ENCODE assay signal across 16 cellular contexts in genomic region chr7:98234429-98235147, GRCh38. TPM values are rescaled to one million over a fixed set of nuclear protein-coding genes. Genes with fewer than 3 reads are reported as not detected.
A peak's percentile ranks its signal among the peaks of the same experiment; 100 is the strongest.
DNase-seq lines count a peak whose midpoint lies in the region; ATAC-seq and TF ChIP-seq lines count a peak whose summit lies in the region.
"Had no signal": no experiment of that assay in that cellular context is flagged by ENCODE, and none has a peak within 500 bp of the region (broad histone marks: within the 10 kb centered on the region; RNA-seq: fewer than 3 reads in every experiment).

No MANE protein-coding gene starts in this region.

- no peak for ATAC-seq in SK-N-SH treated with all-trans-retinoic acid at 6 μM for 48 hours

- in situ Hi-C loops in brain microvascular endothelial cell (cut with HindIII; ENCODE audit: low pct_ligation_motif_present, low sequenced_read_pairs) = no loop called here

- peak; percentile 37 for TF ChIP-seq CTCF in SK-N-SH (IDR thresholded peaks at IDR 0.05)
- peak; percentile 19 for TF ChIP-seq CTCF in brain microvascular endothelial cell (IDR thresholded peaks at IDR 0.05; ENCODE audit: low read depth, low read length, missing control alignments)
- peak; percentile 14 for TF ChIP-seq CTCF in smooth muscle cell (IDR thresholded peaks at IDR 0.05; ENCODE audit: borderline replicate concordance, insufficient read depth, poor library complexity, severe bottlenecking)
- TF ChIP-seq CTCF in coronary artery (IDR thresholded peaks at IDR 0.05) = no peak

- H3K27me3 ChIP-seq in SK-N-SH (ENCODE audit: insufficient read depth) (no peaks in the 10 kb centered on the region), brain microvascular endothelial cell (replicated peaks) (no peaks in the 10 kb centered on the region), smooth muscle cell (ENCODE audit: low read depth) (no peaks in the 10 kb centered on the region)

- H3K79me2 ChIP-seq in SK-N-SH (ENCODE audit: insufficient read depth) (no peaks in the 10 kb centered on the region), smooth muscle cell (ENCODE audit: low read depth) (no peaks in the 10 kb centered on the region)

- H3F3A ChIP-seq in SK-N-SH (replicated peaks; ENCODE audit: insufficient read depth) = no peaks in the 10 kb centered on the region
- H3F3A ChIP-seq in smooth muscle cell (ENCODE audit: low read depth) = no peaks in the 10 kb centered on the region

- CTCF ChIA-PET in SK-N-SH (lab: Yijun Ruan, JAX) = interaction anchor here (0.8 to 1.7 kb wide), 3 partner anchors 66 to 213 kb away, joined by 3 to 4 read pairs (median 3); no protein-coding TSS in a partner anchor

- no peak overlapping the region for H3K4me2 ChIP-seq in SK-N-SH
- H3K4me2 ChIP-seq in smooth muscle cell = no peak overlapping the region

- POLR2A ChIA-PET in SK-N-SH (lab: Yijun Ruan, JAX) = interaction anchor here (1.3 kb wide), 1 partner anchor 46 kb away, joined by 5 read pairs; no protein-coding TSS in a partner anchor

- H3K9ac ChIP-seq in SK-N-SH (no peak overlapping the region), smooth muscle cell (ENCODE audit: low read depth) (no peak overlapping the region)

- H4K20me1 ChIP-seq in SK-N-SH (ENCODE audit: insufficient read depth) (no peaks in the 10 kb centered on the region), smooth muscle cell (ENCODE audit: low read depth) (no peaks in the 10 kb centered on the region)

- H2AFZ ChIP-seq in SK-N-SH (ENCODE audit: low read depth) = no peak overlapping the region
- H2AFZ ChIP-seq in smooth muscle cell (ENCODE audit: low read depth) = no peak overlapping the region

- no peaks in the 10 kb centered on the region for H3K9me2 ChIP-seq in SK-N-SH

- 93% methylated on average over 10 of the region's 10 CpGs for WGBS in SK-N-SH (ENCODE audit: low lambda C conversion rate)
- 98% methylated on average over 10 of the region's 10 CpGs for WGBS in smooth muscle cell (ENCODE audit: low lambda C conversion rate)

- peaks cover 0 to 2% of the 10 kb centered on the region in 2 experiments; a peak in 1 of 4 replicates for H3K4me1 ChIP-seq in SK-N-SH (ENCODE audit: control insufficient read depth in 1 of 2, insufficient read depth in 2 of 2, low read depth in 1 of 2, low read length in 1 of 2)
- H3K4me1 ChIP-seq in smooth muscle cell (ENCODE audit: low read depth) = no peaks in the 10 kb centered on the region

- TF ChIP-seq EP300 in SK-N-SH (IDR thresholded peaks at IDR 0.05; ENCODE audit: borderline replicate concordance in 1 of 2, low read depth in 1 of 2, low read length in 1 of 2) = no peak

- H3K9me3 ChIP-seq in SK-N-SH (no peaks in the 10 kb centered on the region), smooth muscle cell (replicated peaks; ENCODE audit: low read depth) (no peaks in the 10 kb centered on the region)

- H3K27ac ChIP-seq in SK-N-SH (ENCODE audit: low read depth in 2 of 2, low read length in 1 of 2) (no peak overlapping the region), brain microvascular endothelial cell (no peak overlapping the region), smooth muscle cell (ENCODE audit: low read depth) (no peak overlapping the region), coronary artery (no peak overlapping the region)
- H3K27ac ChIP-seq: 22Rv1 had no signal

- H3K4me3 ChIP-seq in SK-N-SH (ENCODE audit: low read depth in 2 of 2, low read length in 1 of 2) = no peak overlapping the region
- H3K4me3 ChIP-seq in brain microvascular endothelial cell (ENCODE audit: low read depth, low read length) = no peak overlapping the region
- H3K4me3 ChIP-seq in smooth muscle cell = no peak overlapping the region
- no peak overlapping the region for H3K4me3 ChIP-seq in coronary artery

- DNase-seq in SK-N-SH (no peak), brain microvascular endothelial cell (peak; percentile 23), fibroblast of peridontal ligament (ENCODE audit: extremely low read depth) (peak; percentile 27), smooth muscle cell (lab: John Stamatoyannopoulos, UW; ENCODE audit: unreplicated experiment) (no peak), SHP77 treated with DMSO at 0.1 percent for 48 hours (lab: John Stamatoyannopoulos, UW) (no peak), coronary artery (ENCODE audit: low spot score) (no peak)
- no peak for DNase-seq in activated CD8-positive, alpha-beta memory T cell treated with anti-CD3 and anti-CD28 coated beads, Interleukin-2, amount 50 U/mL, for 48 hours
- DNase-seq: C1 segment of cervical spinal cord, EL, H7, Kasumi-1, NCI-H1417 treated with DMSO at 0.1 percent for 48 hours, NCI-H2029, NCI-H524 had no signal

- H3K36me3 ChIP-seq in SK-N-SH (replicated peaks in 1 of 2; ENCODE audit: control insufficient read depth in 1 of 2, insufficient read depth in 2 of 2, low read length in 1 of 2) (peaks cover 0 to 8% of the 10 kb centered on the region in 2 experiments), brain microvascular endothelial cell (replicated peaks) (peaks cover 9% of the 10 kb centered on the region), smooth muscle cell (ENCODE audit: low read depth) (no peaks in the 10 kb centered on the region)

- no peak for TF ChIP-seq RAD21 in SK-N-SH (IDR thresholded peaks at IDR 0.05; ENCODE audit: low read length)

TF ChIP-seq in SK-N-SH, 30 proteins besides CTCF, POLR2A, EP300 and RAD21:
- no peak for TF ChIP-seq TCF12 (IDR thresholded peaks at IDR 0.05)
- TF ChIP-seq GATA2 (CRISPR knock-in tag; IDR thresholded peaks at IDR 0.05) = no peak
- no peak for TF ChIP-seq MAX (IDR thresholded peaks at IDR 0.05; ENCODE audit: low read depth)
- no peak for TF ChIP-seq FOXM1 (IDR thresholded peaks at IDR 0.05; ENCODE audit: low read depth)
- TF ChIP-seq SMC3 (IDR thresholded peaks at IDR 0.05; ENCODE audit: low read depth, low read length) = no peak

TF ChIP-seq in SK-N-SH treated with all-trans-retinoic acid at 6 μM for 48 hours, 23 proteins besides CTCF, POLR2A, EP300 and RAD21:
- no peak for TF ChIP-seq ZFP30 (CRISPR knock-in tag; IDR thresholded peaks at IDR 0.05)
- no peak for TF ChIP-seq OSR1 (CRISPR knock-in tag; IDR thresholded peaks at IDR 0.05)
- no peak for TF ChIP-seq PPARA (CRISPR knock-in tag; IDR thresholded peaks at IDR 0.05; ENCODE audit: borderline replicate concordance)
- TF ChIP-seq CREB5 (CRISPR knock-in tag; IDR thresholded peaks at IDR 0.05; ENCODE audit: low read depth) = no peak
- TF ChIP-seq TCF4 (CRISPR knock-in tag; IDR thresholded peaks at IDR 0.05; ENCODE audit: borderline replicate concordance) = no peak
- TF ChIP-seq ARNTL (CRISPR knock-in tag; IDR thresholded peaks at IDR 0.05; ENCODE audit: borderline replicate concordance, low read depth) = no peak
- no peak for TF ChIP-seq ZNF70 (CRISPR knock-in tag; IDR thresholded peaks at IDR 0.05)

RNA-seq across cellular contexts. Expression of gene TECPR1, which starts 17.4 kb away (rescaled TPM):
- polyA plus RNA-seq in SK-N-SH (2012; rRNA removed) (6.6 and 6.8 TPM in 2 replicates), smooth muscle cell (8.9 and 15.3 TPM in 2 replicates)
- polyA plus RNA-seq in SK-N-SH (2012; cell fraction: cytosol; rRNA removed) = 3.3 and 4.3 TPM in 2 replicates
- 26.3 and 41.0 TPM in 2 replicates for polyA plus RNA-seq in SK-N-SH (2012; cell fraction: nucleus; rRNA removed)
- total RNA-seq in smooth muscle cell = 27.7 and 33.1 TPM in 2 replicates

RNA-seq across cellular contexts. Expression of gene BHLHA15, which starts 23.3 kb away (rescaled TPM):
- 0.10 TPM in 1 of 2 replicates, not detected in the other for polyA plus RNA-seq in SK-N-SH (2012; rRNA removed)
- 0.17 TPM in 1 of 2 replicates, not detected in the other for polyA plus RNA-seq in SK-N-SH (2012; cell fraction: cytosol; rRNA removed)
- polyA plus RNA-seq in SK-N-SH (2012; cell fraction: nucleus; rRNA removed) = 0.23 TPM in 2 replicates
- 0.27 TPM in 1 of 2 replicates, not detected in the other for total RNA-seq in smooth muscle cell
- polyA plus RNA-seq in smooth muscle cell = 1.3 and 1.4 TPM in 2 replicates

RNA-seq across cellular contexts. Expression of gene BRI3, which starts 46.9 kb away (rescaled TPM):
- polyA plus RNA-seq in SK-N-SH (2012; rRNA removed) (108 and 128 TPM in 2 replicates), smooth muscle cell (83.0 and 84.9 TPM in 2 replicates)
- polyA plus RNA-seq in SK-N-SH (2012; cell fraction: cytosol; rRNA removed) = 138 and 139 TPM in 2 replicates
- polyA plus RNA-seq in SK-N-SH (2012; cell fraction: nucleus; rRNA removed) = 49.3 and 55.5 TPM in 2 replicates
- total RNA-seq in smooth muscle cell = 58.4 and 70.1 TPM in 2 replicates

Comparison
In these comparisons a context has a peak if more than half of its experiments do, and no peak if none do; other contexts are left out.
1. DNase-seq: peak in brain microvascular endothelial cell (single experiment) and fibroblast of peridontal ligament (single experiment); none in SK-N-SH (single experiment), smooth muscle cell (single experiment), activated CD8-positive, alpha-beta memory T cell treated with anti-CD3 and anti-CD28 coated beads, Interleukin-2, amount 50 U/mL, for 48 hours (single experiment), SHP77 treated with DMSO at 0.1 percent for 48 hours (single experiment) and coronary artery (single experiment).